In genomic region chr4:1360423-1361283, GRCh38 we compare ENCODE assay signal across 23 cellular contexts. TPM values are rescaled to one million over a fixed set of nuclear protein-coding genes. Genes with fewer than 3 reads are reported as not detected.
A peak's percentile ranks its signal among the peaks of the same experiment; 100 is the strongest.
DNase-seq lines count a peak whose midpoint lies in the region; ATAC-seq and TF ChIP-seq lines count a peak whose summit lies in the region.
"Had no signal": no experiment of that assay in that cellular context is flagged by ENCODE, and none has a peak within 500 bp of the region (broad histone marks: within the 10 kb centered on the region; RNA-seq: fewer than 3 reads in every experiment).

No MANE protein-coding gene starts in this region.

- H3K4ac ChIP-seq in IMR-90 (ENCODE audit: low read depth, low read length) = no peak overlapping the region
- H3K4ac ChIP-seq in neuronal stem cell (ENCODE audit: low read length) = no peak overlapping the region

- no peak for TF ChIP-seq CTCF in IMR-90 (conservative IDR thresholded peaks at IDR 0.05; ENCODE audit: low read depth, low read length)
- peak; percentile 4 for TF ChIP-seq CTCF in choroid plexus epithelial cell (conservative IDR thresholded peaks at IDR 0.05; ENCODE audit: low read depth, low read length)

- POLR2A ChIA-PET in IMR-90 (lab: Charles Lee; ENCODE audit: unreplicated experiment) = no interaction called here

- CTCF ChIA-PET in IMR-90 (lab: Yijun Ruan, JAX) = interaction anchor here (0.7 kb wide), 1 partner anchor 70 kb away, joined by 3 read pairs; no protein-coding TSS in a partner anchor

- H3K4me3 ChIP-seq in BLaER1 treated with 17β-estradiol and CSF1 and Interleukin-3, amounts not matched to agents 10 nM and 100 nM = no peak overlapping the region
- H3K4me3 ChIP-seq in IMR-90 (ENCODE audit: insufficient read depth, low read depth, low read length) = no peak overlapping the region
- no peak overlapping the region for H3K4me3 ChIP-seq in choroid plexus epithelial cell (ENCODE audit: low read depth, low read length)
- H3K4me3 ChIP-seq in neuronal stem cell (ENCODE audit: low read length in 2 of 2) = no peak overlapping the region
- no peak overlapping the region for H3K4me3 ChIP-seq in H7 (ENCODE audit: insufficient read depth, low read depth, low read length)
- H3K4me3 ChIP-seq: HAP-1, left ventricle myocardium inferior, suprapubic skin had no signal

- no peak overlapping the region for H2BK15ac ChIP-seq in IMR-90 (ENCODE audit: low read depth, low read length)
- no peak overlapping the region for H2BK15ac ChIP-seq in neuronal stem cell (ENCODE audit: low read length)

- intact Hi-C loops in IMR-90 (cut with micrococcal nuclease) = loop anchor here (10.0 kb wide), 1 partner anchor 364 kb away; the partner anchor contains the start of genes TACC3 and TMEM129

- DNase-seq in IMR-90 (peak; percentile 69), choroid plexus epithelial cell (ENCODE audit: low read depth) (peak; percentile 68), neuronal stem cell (ENCODE audit: low spot score) (no peak), H7 (no peak), HPDE6-E6E7 (ENCODE audit: extremely low spot score) (no peak), inferior parietal cortex (ENCODE audit: extremely low spot score) (no peak)
- DNase-seq: activated CD4-positive, alpha-beta memory T cell treated with anti-CD3 and anti-CD28 coated beads for 36 hours; activated naive CD8-positive, alpha-beta T cell treated with anti-CD3 and anti-CD28 coated beads for 36 hours; activated T-cell treated with anti-CD3 and anti-CD28 coated beads, Interleukin-2, amount 50 U/mL, for 4 hours; BE2C; central memory CD4-positive, alpha-beta T cell; left ventricle myocardium inferior; NCI-H1694 treated with DMSO at 0.1 percent for 48 hours; NCI-H345; nucleus accumbens; stimulated activated CD4-positive, alpha-beta T cell treated with anti-CD3 and anti-CD28 coated beads, Interleukin-4, amount 100 ng/mL, for 4 hours; stimulated activated CD8-positive, alpha-beta memory T cell treated with anti-CD3 and anti-CD28 coated beads, Interleukin-4, amount 100 ng/mL, for 48 hours; T-helper 1 cell had no signal

- dilution Hi-C loops in IMR-90 (cut with HindIII; ENCODE audit: low sequenced_read_pairs, unreplicated experiment) = no loop called here

- no peak overlapping the region for H4K5ac ChIP-seq in IMR-90 (ENCODE audit: low read depth, low read length)

- peak overlapping the region in 2 of 11 experiments; percentile 0 to 41; a peak in 1 of 22 replicates for H3K9ac ChIP-seq in BLaER1 treated with 17β-estradiol and CSF1 and Interleukin-3, amounts not matched to agents 10 nM and 100 nM
- H3K9ac ChIP-seq in IMR-90 (ENCODE audit: low read depth, low read length) = no peak overlapping the region
- peak overlapping the region; percentile 44 for H3K9ac ChIP-seq in neuronal stem cell (ENCODE audit: low read depth, low read length, poor library complexity)

- H3K36me3 ChIP-seq in BLaER1 treated with 17β-estradiol and CSF1 and Interleukin-3, amounts not matched to agents 10 nM and 100 nM = peaks cover 0 to 24% (median 0%) of the 10 kb centered on the region in 11 experiments; a peak in 4 of 22 replicates
- H3K36me3 ChIP-seq in IMR-90 (ENCODE audit: control insufficient read depth, insufficient read depth, low read length) = peaks cover 27% of the 10 kb centered on the region
- peaks cover 3 to 28% of the 10 kb centered on the region in 2 donors for H3K36me3 ChIP-seq in neuronal stem cell (replicated peaks in 1 of 2; ENCODE audit: control insufficient read depth in 2 of 2, insufficient read depth in 2 of 2, low read length in 2 of 2)
- no peaks in the 10 kb centered on the region; the same call in none of the 2 replicates for H3K36me3 ChIP-seq in H7 (replicated peaks; ENCODE audit: control insufficient read depth, insufficient read depth, low read length)

- ATAC-seq in IMR-90 (ENCODE audit: low read depth) = peak; percentile 70
- ATAC-seq in HG03469 (IDR thresholded peaks at IDR 0.05; ENCODE audit: unreplicated experiment) = no peak
- ATAC-seq: activated T-cell treated with anti-CD3 and anti-CD28 coated beads, Interleukin-2, amount 50 U/mL, for 4 hours had no signal

- H2BK5ac ChIP-seq in IMR-90 (ENCODE audit: low read depth, low read length, poor library complexity, severe bottlenecking) (no peak overlapping the region), neuronal stem cell (ENCODE audit: low read length) (no peak overlapping the region)

- H2AK5ac ChIP-seq in IMR-90 (ENCODE audit: low read depth, low read length) = no peak overlapping the region
- H2AK5ac ChIP-seq in neuronal stem cell (ENCODE audit: low read depth, low read length) = no peak overlapping the region

- peaks cover 0 to 4% (median 0%) of the 10 kb centered on the region in 11 experiments; a peak in 1 of 22 replicates for H3K27me3 ChIP-seq in BLaER1 treated with 17β-estradiol and CSF1 and Interleukin-3, amounts not matched to agents 10 nM and 100 nM
- H3K27me3 ChIP-seq in IMR-90 (ENCODE audit: control insufficient read depth, insufficient read depth, low read length) = no peaks in the 10 kb centered on the region
- no peaks in the 10 kb centered on the region for H3K27me3 ChIP-seq in neuronal stem cell (ENCODE audit: control insufficient read depth in 3 of 3, insufficient read depth in 3 of 3, low read depth in 1 of 3, low read length in 3 of 3)
- H3K27me3 ChIP-seq in H7 (ENCODE audit: control insufficient read depth, insufficient read depth, low read length) = no peaks in the 10 kb centered on the region
- H3K27me3 ChIP-seq: BE2C, suprapubic skin had no signal

- in situ Hi-C loops in IMR-90 (cut with MboI; ENCODE audit: low sequenced_read_pairs) = no loop called here

- peak overlapping the region; percentile 67 for H2AK9ac ChIP-seq in IMR-90 (replicated peaks; ENCODE audit: low read depth, low read length, poor library complexity)

- no peak overlapping the region for H3K18ac ChIP-seq in IMR-90 (ENCODE audit: low read depth, low read length)
- peak overlapping the region; percentile 28 for H3K18ac ChIP-seq in neuronal stem cell (ENCODE audit: low read length)

- H3K23ac ChIP-seq in IMR-90 (ENCODE audit: low read depth, low read length) = no peak overlapping the region
- H3K23ac ChIP-seq in neuronal stem cell (ENCODE audit: low read depth, low read length, poor library complexity) = peak overlapping the region; percentile 65

- H2BK12ac ChIP-seq in neuronal stem cell (ENCODE audit: low read length) = peak overlapping the region; percentile 41

- peak overlapping the region in 7 of 11 experiments; percentile 49 to 76 (median 60); a peak in 11 of 22 replicates for H3K4me2 ChIP-seq in BLaER1 treated with 17β-estradiol and CSF1 and Interleukin-3, amounts not matched to agents 10 nM and 100 nM
- H3K4me2 ChIP-seq in IMR-90 (ENCODE audit: low read depth, low read length) (no peak overlapping the region), neuronal stem cell (ENCODE audit: insufficient read depth, low read length, poor library complexity, severe bottlenecking) (no peak overlapping the region)

- H2AFZ ChIP-seq in IMR-90 (replicated peaks; ENCODE audit: low read length, poor library complexity) (peak overlapping the region; percentile 72), neuronal stem cell (ENCODE audit: low read length) (no peak overlapping the region)

- 55% methylated on average over 11 of the region's 29 CpGs; no CpG with 5 or more reads in 1 of the 2 experiments for WGBS in IMR-90 (ENCODE audit: extremely low coverage in 2 of 2, insufficient read length in 1 of 2), 2 experiments
- WGBS in neuronal stem cell (ENCODE audit: extremely low coverage in 2 of 2, insufficient read length in 2 of 2, insufficient replicate concordance in 1 of 2), 2 donors = no CpG with 5 or more reads among the region's 29 CpGs

- H4K8ac ChIP-seq in IMR-90 (ENCODE audit: low read depth in 2 of 2, low read length in 2 of 2) = no peak overlapping the region
- H4K8ac ChIP-seq in neuronal stem cell (ENCODE audit: low read depth, low read length) = no peak overlapping the region

- no peaks in the 10 kb centered on the region; a peak in 1 of 4 replicates for H3K79me1 ChIP-seq in IMR-90 (ENCODE audit: low read depth in 1 of 2, low read length in 2 of 2)
- H3K79me1 ChIP-seq in neuronal stem cell (ENCODE audit: low read depth, low read length) = peaks cover 2% of the 10 kb centered on the region

- H2BK120ac ChIP-seq in IMR-90 (ENCODE audit: low read depth, low read length) = no peak overlapping the region
- no peak overlapping the region for H2BK120ac ChIP-seq in neuronal stem cell (ENCODE audit: low read depth, low read length)

- H4K20me1 ChIP-seq in BLaER1 treated with 17β-estradiol and CSF1 and Interleukin-3, amounts not matched to agents 10 nM and 100 nM = peaks cover 0 to 71% (median 9%) of the 10 kb centered on the region in 11 experiments; a peak in 10 of 22 replicates
- no peaks in the 10 kb centered on the region for H4K20me1 ChIP-seq in IMR-90 (ENCODE audit: insufficient read depth, low read length)

- no peak for TF ChIP-seq POLR2A in IMR-90 (IDR thresholded peaks at IDR 0.05; ENCODE audit: low read depth, low read length)

- no TSS peak for BruUV-seq in IMR-90 (replicated peaks; lab: Mats Ljungman, UMichigan)

- H3K14ac ChIP-seq in IMR-90 (replicated peaks; ENCODE audit: low read depth, low read length) (no peak overlapping the region), neuronal stem cell (ENCODE audit: low read length) (peak overlapping the region; percentile 38)

- no peak overlapping the region for H3K56ac ChIP-seq in IMR-90 (ENCODE audit: extremely low read depth, insufficient read depth, low read length)

- H3K27ac ChIP-seq in BLaER1 treated with 17β-estradiol and CSF1 and Interleukin-3, amounts not matched to agents 10 nM and 100 nM = peak overlapping the region in 1 of 11 experiments; percentile 4; a peak in 1 of 22 replicates
- no peak overlapping the region for H3K27ac ChIP-seq in IMR-90 (ENCODE audit: insufficient read depth, low read length)
- H3K27ac ChIP-seq in neuronal stem cell (replicated peaks; ENCODE audit: low read length) = no peak overlapping the region
- H3K27ac ChIP-seq: left ventricle myocardium inferior, suprapubic skin, VCaP had no signal

- peaks cover 0 to 52% (median 48%) of the 10 kb centered on the region in 10 experiments; a peak in 18 of 20 replicates for H3K4me1 ChIP-seq in BLaER1 treated with 17β-estradiol and CSF1 and Interleukin-3, amounts not matched to agents 10 nM and 100 nM
- 0 out of 2 replicates have a peak, but pooled peaks cover 2% of the 10 kb centered on the region for H3K4me1 ChIP-seq in IMR-90 (ENCODE audit: control insufficient read depth, insufficient read depth, low read length)
- no peaks in the 10 kb centered on the region for H3K4me1 ChIP-seq in neuronal stem cell (ENCODE audit: control insufficient read depth in 2 of 2, insufficient read depth in 1 of 2, low read depth in 1 of 2, low read length in 2 of 2)
- H3K4me1 ChIP-seq: BE2C, HAP-1 had no signal

- H3K9me1 ChIP-seq in IMR-90 (ENCODE audit: insufficient read depth, low read length) = no peaks in the 10 kb centered on the region

- TF ChIP-seq RAD21 in IMR-90 (IDR thresholded peaks at IDR 0.05; ENCODE audit: low read length) = no peak

- no peak overlapping the region for H4K91ac ChIP-seq in IMR-90 (ENCODE audit: insufficient read depth, low read depth, low read length)
- no peak overlapping the region for H4K91ac ChIP-seq in neuronal stem cell (ENCODE audit: low read depth, low read length, poor library complexity)

- no peaks in the 10 kb centered on the region for H3K9me3 ChIP-seq in BLaER1 treated with 17β-estradiol and CSF1 and Interleukin-3, amounts not matched to agents 10 nM and 100 nM (replicated peaks in 1 of 11)
- H3K9me3 ChIP-seq in IMR-90 (ENCODE audit: control insufficient read depth, insufficient read depth, low read length) (no peaks in the 10 kb centered on the region), neuronal stem cell (replicated peaks in 1 of 2; ENCODE audit: control insufficient read depth in 2 of 2, insufficient read depth in 1 of 2, low read depth in 1 of 2, low read length in 2 of 2) (no peaks in the 10 kb centered on the region)
- H3K9me3 ChIP-seq: BE2C, HAP-1, left ventricle myocardium inferior, suprapubic skin had no signal

- no peak overlapping the region for H2BK20ac ChIP-seq in IMR-90 (ENCODE audit: low read depth, low read length)

RNA-seq across cellular contexts. Expression of gene UVSSA, which starts 13.6 kb away (rescaled TPM):
- 1.4 TPM in 2 replicates for total RNA-seq in IMR-90 (2012; rRNA removed)
- 8.4 and 9.4 TPM in 2 replicates for polyA plus RNA-seq in IMR-90 (2012; rRNA removed)
- 5.7 and 5.9 TPM in 2 replicates for polyA plus RNA-seq in IMR-90 (2012; cell fraction: cytosol; rRNA removed)
- 63.0 and 126 TPM in 2 replicates for polyA plus RNA-seq in IMR-90 (2012; cell fraction: nucleus; rRNA removed; ENCODE audit: low replicate concordance)
- 8.6 TPM for polyA plus RNA-seq in neuronal stem cell (2013, experiment 1 of 2)
- 8.7 TPM for polyA plus RNA-seq in neuronal stem cell (2013, experiment 2 of 2)
- total RNA-seq in H7 (2014; rRNA removed; shearing (Covaris generic)) = 12.6 and 16.1 TPM in 2 replicates

RNA-seq across cellular contexts. Expression of gene NKX1-1, which starts 45.6 kb away (rescaled TPM):
- total RNA-seq in IMR-90 (2012; rRNA removed) = not detected in 2 replicates
- not detected in 2 replicates for polyA plus RNA-seq in IMR-90 (2012; rRNA removed)
- not detected in 2 replicates for polyA plus RNA-seq in IMR-90 (2012; cell fraction: cytosol; rRNA removed)
- polyA plus RNA-seq in IMR-90 (2012; cell fraction: nucleus; rRNA removed; ENCODE audit: low replicate concordance) = not detected in 2 replicates
- not detected for polyA plus RNA-seq in neuronal stem cell (2013, experiment 1 of 2)
- polyA plus RNA-seq in neuronal stem cell (2013, experiment 2 of 2) = not detected
- total RNA-seq in H7 (2014; rRNA removed; shearing (Covaris generic)) = not detected in 2 replicates
- total RNA-seq: activated CD4-positive, alpha-beta memory T cell treated with anti-CD3 and anti-CD28 coated beads for 36 hours; activated naive CD8-positive, alpha-beta T cell treated with anti-CD3 and anti-CD28 coated beads for 36 hours; activated T-cell treated with anti-CD3 and anti-CD28 coated beads, Interleukin-2, amount 50 U/mL, for 4 hours; left ventricle myocardium inferior; suprapubic skin had no signal

Comparison
In these comparisons a context has a peak if more than half of its experiments do, and no peak if none do; other contexts are left out.
1. H3K4me2 ChIP-seq: peak in BLaER1 treated with 17β-estradiol and CSF1 and Interleukin-3, amounts not matched to agents 10 nM and 100 nM (7 of 11); none in IMR-90 (single experiment) and neuronal stem cell (single experiment).
2. DNase-seq: peak in IMR-90 (single experiment) and choroid plexus epithelial cell (single experiment); none in neuronal stem cell (single experiment), H7 (single experiment), HPDE6-E6E7 (single experiment) and inferior parietal cortex (single experiment).